ENCODE assay signal across 3 cellular contexts in genomic region chr6:24414531-24414930, GRCh38. TPM values are rescaled to one million over a fixed set of nuclear protein-coding genes. Genes with fewer than 3 reads are reported as not detected.
"Had no signal": no experiment of that assay in that cellular context is flagged by ENCODE, and none has a peak within 500 bp of the region (broad histone marks: within the 10 kb centered on the region; RNA-seq: fewer than 3 reads in every experiment).

No MANE protein-coding gene starts in this region.

RNA-seq across cellular contexts. Expression of gene DCDC2, which starts 56.7 kb away (rescaled TPM):
- total RNA-seq: Right ventricle myocardium inferior, Right ventricle myocardium superior, RPMI7951 had no signal
